ENCODE assay signal across 2 cellular contexts in the genomic region with DNA sequence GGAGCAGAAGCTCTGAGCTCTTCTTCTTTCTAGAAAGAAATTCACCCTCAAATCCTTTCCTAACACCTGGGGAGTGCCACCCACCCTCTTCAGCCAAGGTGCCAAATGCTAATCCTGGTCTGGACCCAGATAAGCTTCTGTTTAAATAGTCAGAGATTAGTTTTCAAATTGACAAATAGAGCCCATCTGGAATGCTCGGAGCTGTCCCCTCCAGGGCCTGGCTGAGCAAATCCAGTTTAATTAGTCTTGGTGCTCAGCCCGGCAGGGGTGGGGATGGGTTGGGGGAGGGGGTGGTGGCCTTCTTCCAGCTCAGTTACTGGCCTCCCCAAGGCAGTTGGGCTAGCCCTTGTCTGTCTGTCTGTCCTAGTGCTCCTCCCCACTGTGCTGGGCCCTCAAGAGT.
TF ChIP-seq lines count a peak whose summit lies in the region.

No MANE protein-coding gene starts in this region.

TF ChIP-seq in GM23338, 12 proteins besides CTCF, POLR2A, EP300 and RAD21:
- TF ChIP-seq EZH2phosphoT487 (IDR thresholded peaks at IDR 0.05; ENCODE audit: unreplicated experiment) (no peak), ZNF462 (CRISPR knock-in tag; IDR thresholded peaks at IDR 0.05) (no peak), NANOG (IDR thresholded peaks at IDR 0.05; ENCODE audit: borderline replicate concordance) (no peak), ZNF114 (CRISPR knock-in tag; IDR thresholded peaks at IDR 0.05) (no peak), JUNB (IDR thresholded peaks at IDR 0.05; ENCODE audit: unreplicated experiment) (no peak)
- TF ChIP-seq, protein P1, sequence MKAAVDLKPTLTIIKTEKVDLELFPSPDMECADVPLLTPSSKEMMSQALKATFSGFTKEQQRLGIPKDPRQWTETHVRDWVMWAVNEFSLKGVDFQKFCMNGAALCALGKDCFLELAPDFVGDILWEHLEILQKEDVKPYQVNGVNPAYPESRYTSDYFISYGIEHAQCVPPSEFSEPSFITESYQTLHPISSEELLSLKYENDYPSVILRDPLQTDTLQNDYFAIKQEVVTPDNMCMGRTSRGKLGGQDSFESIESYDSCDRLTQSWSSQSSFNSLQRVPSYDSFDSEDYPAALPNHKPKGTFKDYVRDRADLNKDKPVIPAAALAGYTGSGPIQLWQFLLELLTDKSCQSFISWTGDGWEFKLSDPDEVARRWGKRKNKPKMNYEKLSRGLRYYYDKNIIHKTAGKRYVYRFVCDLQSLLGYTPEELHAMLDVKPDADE (IDR thresholded peaks at IDR 0.05): no peak

TF ChIP-seq in H1, 55 proteins besides CTCF, POLR2A, EP300 and RAD21:
- no peak for TF ChIP-seq POU5F1 (IDR thresholded peaks at IDR 0.05; ENCODE audit: low read depth, low read length)
